In the genomic region with DNA sequence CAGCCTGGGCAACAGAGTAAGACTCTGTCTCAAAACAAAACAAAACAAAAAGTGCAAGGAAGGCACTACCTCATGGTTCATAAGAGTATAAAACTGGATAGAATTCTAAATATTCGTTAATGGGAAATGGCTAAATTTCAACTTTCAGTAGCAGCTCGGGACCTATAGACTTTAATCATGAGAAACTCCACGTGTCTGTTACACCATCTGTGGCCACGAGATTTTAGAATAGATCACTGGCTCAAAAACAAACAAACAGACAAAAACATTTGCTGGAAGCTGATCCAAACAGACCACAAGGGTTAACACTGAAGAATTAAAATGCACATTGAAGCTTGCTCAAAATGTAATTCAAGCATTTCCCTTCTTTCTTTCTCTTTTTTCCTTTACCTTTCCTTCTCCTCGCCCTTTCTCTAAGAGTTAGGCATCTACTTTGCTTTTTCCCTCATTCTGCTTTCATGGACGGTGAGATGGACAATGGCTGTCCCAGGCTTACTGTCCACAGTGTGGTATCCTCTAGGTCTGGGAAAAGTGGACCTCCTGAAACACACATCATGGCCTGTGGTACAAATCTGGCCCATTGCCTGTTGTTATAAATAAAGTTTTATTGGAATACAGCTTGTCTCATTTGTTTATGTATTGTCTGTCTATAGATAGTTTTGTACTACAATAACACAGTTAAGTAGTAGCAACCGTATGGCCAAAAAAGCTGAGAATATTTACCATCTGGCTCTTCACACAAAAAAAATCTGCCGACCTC, we compare ENCODE assay signal across 24 cellular contexts. TPM values are rescaled to one million over a fixed set of nuclear protein-coding genes. Genes with fewer than 3 reads are reported as not detected.
A peak's percentile ranks its signal among the peaks of the same experiment; 100 is the strongest.
DNase-seq lines count a peak whose midpoint lies in the region; ATAC-seq, FAIRE-seq and TF ChIP-seq lines count a peak whose summit lies in the region.
"Had no signal": no experiment of that assay in that cellular context is flagged by ENCODE, and none has a peak within 500 bp of the region (broad histone marks: within the 10 kb centered on the region; RNA-seq: fewer than 3 reads in every experiment).

No MANE protein-coding gene starts in this region.

- H3K36me3 ChIP-seq in CD8-positive, alpha-beta T cell (ENCODE audit: insufficient read depth, low read length), result peaks cover 9% of the 10 kb centered on the region
- H3K36me3 ChIP-seq in GM12878 (ENCODE audit: control insufficient read depth in 2 of 2, insufficient read depth in 2 of 2, low read length in 1 of 2) (peaks cover 21 to 27% of the 10 kb centered on the region in 2 experiments), liver (ENCODE audit: control insufficient read depth in 4 of 4, insufficient read depth in 3 of 4, low read depth in 1 of 4, low read length in 3 of 4) (peaks cover 9 to 14% (median 12%) of the 10 kb centered on the region in 4 donors), vagina (peaks cover 6 to 18% of the 10 kb centered on the region in 2 donors)

- H2AFZ ChIP-seq in GM12878 (ENCODE audit: control insufficient read depth, low read depth, low read length), result no peak overlapping the region

- in situ Hi-C loops in GM12878 (cut with MboI), result no loop called here

- intact Hi-C loops in CD8-positive, alpha-beta T cell (cut with DNase I, micrococcal nuclease), result no loop called here
- intact Hi-C loops in GM12878 (cut with micrococcal nuclease; ENCODE audit: unreplicated experiment), result no loop called here
- intact Hi-C loops in vagina (cut with DNase I), result no loop called here

- FAIRE-seq in GM12878 (lab: Jason Lieb, UNC), result no peak
- FAIRE-seq: D721Med had no signal

- H3K27me3 ChIP-seq in CD8-positive, alpha-beta T cell (ENCODE audit: insufficient read depth, low read length), result no peaks in the 10 kb centered on the region
- no peaks in the 10 kb centered on the region for H3K27me3 ChIP-seq in GM12878 (replicated peaks in 1 of 2; ENCODE audit: control insufficient read depth in 2 of 2, insufficient read depth in 2 of 2, low read length in 1 of 2)
- no peaks in the 10 kb centered on the region for H3K27me3 ChIP-seq in liver (ENCODE audit: control insufficient read depth in 4 of 4, insufficient read depth in 4 of 4, low read length in 3 of 4)
- no peaks in the 10 kb centered on the region for H3K27me3 ChIP-seq in vagina
- H3K27me3 ChIP-seq: esophagus squamous epithelium had no signal

- POLR2A ChIA-PET in CD8-positive, alpha-beta T cell (lab: Charles Lee), result no interaction called here
- POLR2A ChIA-PET in GM12878 (lab: Charles Lee), result no interaction called here

- RAD21 ChIA-PET in GM12878 (lab: Charles Lee; ENCODE audit: unreplicated experiment), result interaction anchor here (0.9 kb wide), 1 partner anchor 51 kb away, joined by 3 read pairs; no protein-coding TSS in a partner anchor

- H3K4me3 ChIP-seq in CD8-positive, alpha-beta T cell (ENCODE audit: low read depth, low read length), result no peak overlapping the region
- H3K4me3 ChIP-seq in GM12878 (no peak overlapping the region), liver (ENCODE audit: low read depth in 1 of 3, low read length in 3 of 3) (no peak overlapping the region), vagina (no peak overlapping the region)
- H3K4me3 ChIP-seq: esophagus squamous epithelium had no signal

- CTCF ChIA-PET in CD8-positive, alpha-beta T cell (lab: Charles Lee), result interaction anchor here (1.2 to 1.3 kb wide), 2 partner anchors 10 to 51 kb away, joined by 4 read pairs; a partner anchor contains a TSS
- CTCF ChIA-PET in GM12878 (lab: Yijun Ruan, JAX), result interaction anchor here (0.7 to 1.5 kb wide), 7 partner anchors 8 to 196 kb away, joined by 3 to 7 read pairs (median 3); a partner anchor contains a TSS

- no peak for TF ChIP-seq RAD21 in GM12878 (IDR thresholded peaks at IDR 0.05; ENCODE audit: insufficient read depth, low read depth, low read length)
- TF ChIP-seq RAD21 in liver (IDR thresholded peaks at IDR 0.05), result no peak

- WGBS in GM12878 (ENCODE audit: insufficient coverage, insufficient replicate concordance, low lambda C conversion rate, missing lambda C conversion rate), result 39% methylated on average over 8 of the region's 8 CpGs
- WGBS in liver, result 54% methylated on average over 8 of the region's 8 CpGs

- no peaks in the 10 kb centered on the region for H3K9me3 Mint-ChIP-seq in CD8-positive, alpha-beta T cell
- H3K9me3 Mint-ChIP-seq: naive thymus-derived CD8-positive, alpha-beta T cell; type B pancreatic cell had no signal

- SMC1A ChIA-PET in GM12878 (lab: Charles Lee; ENCODE audit: uncharacterized antibody, unreplicated experiment), result interaction anchor here (1.6 kb wide), 1 partner anchor 66 kb away, joined by 4 read pairs; no protein-coding TSS in a partner anchor

- TF ChIP-seq EP300 in GM12878 (IDR thresholded peaks at IDR 0.05; ENCODE audit: borderline replicate concordance in 1 of 2, control insufficient read depth in 1 of 2, low read depth in 2 of 2, low read length in 2 of 2), result no peak

- peaks cover 53% of the 10 kb centered on the region for H3K4me1 Mint-ChIP-seq in CD8-positive, alpha-beta T cell (ENCODE audit: low read depth)

- peaks cover 7% of the 10 kb centered on the region for H3K4me1 ChIP-seq in CD8-positive, alpha-beta T cell (ENCODE audit: insufficient read depth, low read length)
- H3K4me1 ChIP-seq in GM12878 (ENCODE audit: control insufficient read depth, insufficient read depth, low read length), result peaks cover 17% of the 10 kb centered on the region
- H3K4me1 ChIP-seq in liver (ENCODE audit: control insufficient read depth in 4 of 4, insufficient read depth in 4 of 4, low read length in 3 of 4), result peaks cover 16 to 58% (median 43%) of the 10 kb centered on the region in 4 donors
- peaks cover 46% of the 10 kb centered on the region for H3K4me1 ChIP-seq in vagina

- H3K27ac Mint-ChIP-seq in CD8-positive, alpha-beta T cell, result peak overlapping the region; percentile 22
- H3K27ac Mint-ChIP-seq: type B pancreatic cell had no signal

- H3K4me2 ChIP-seq in GM12878 (ENCODE audit: control insufficient read depth, insufficient read depth), result no peak overlapping the region

- ATAC-seq in CD8-positive, alpha-beta T cell, result no peak
- ATAC-seq in GM12878, result no peak
- no peak for ATAC-seq in GM18520 (IDR thresholded peaks at IDR 0.05; ENCODE audit: unreplicated experiment)
- ATAC-seq: naive thymus-derived CD8-positive, alpha-beta T cell; Right ventricle myocardium inferior; stimulated activated naive CD8-positive, alpha-beta T cell treated with anti-CD3 and anti-CD28 coated beads, Interleukin-15, Interleukin-2, amounts not matched to agents 100 U/mL and 50 U/mL, for 24 hours had no signal

- H3K9me3 ChIP-seq in CD8-positive, alpha-beta T cell (ENCODE audit: low read length), result no peaks in the 10 kb centered on the region
- H3K9me3 ChIP-seq in GM12878 (replicated peaks; ENCODE audit: control insufficient read depth, insufficient read depth, low read length) (no peaks in the 10 kb centered on the region), liver (ENCODE audit: control insufficient read depth in 4 of 4, low read length in 3 of 4) (no peaks in the 10 kb centered on the region), vagina (no peaks in the 10 kb centered on the region)
- H3K9me3 ChIP-seq: esophagus squamous epithelium had no signal

- H3K27me3 Mint-ChIP-seq in CD8-positive, alpha-beta T cell (ENCODE audit: low read depth), result no peaks in the 10 kb centered on the region
- H3K27me3 Mint-ChIP-seq: naive thymus-derived CD8-positive, alpha-beta T cell; type B pancreatic cell had no signal

- no peak overlapping the region for H3K27ac ChIP-seq in CD8-positive, alpha-beta T cell (ENCODE audit: low read depth, low read length)
- no peak overlapping the region for H3K27ac ChIP-seq in GM12878 (ENCODE audit: control insufficient read depth, insufficient read depth)
- H3K27ac ChIP-seq in liver (ENCODE audit: low read depth in 1 of 2, low read length in 2 of 2), result peak overlapping the region; percentile 45 to 81
- H3K27ac ChIP-seq in vagina, result no peak overlapping the region
- H3K27ac ChIP-seq: 22Rv1, esophagus squamous epithelium had no signal

- TF ChIP-seq POLR2A in GM12878 (IDR thresholded peaks at IDR 0.05; ENCODE audit: low read depth, low read length) (no peak), vagina (IDR thresholded peaks at IDR 0.05) (no peak)

- no peak overlapping the region for H3K4me3 Mint-ChIP-seq in CD8-positive, alpha-beta T cell
- H3K4me3 Mint-ChIP-seq: type B pancreatic cell had no signal

- H3K9ac ChIP-seq in GM12878 (ENCODE audit: control insufficient read depth, insufficient read depth, low read length) (no peak overlapping the region), liver (ENCODE audit: low read depth in 1 of 2, low read length in 2 of 2) (no peak overlapping the region)

- BruUV-seq in GM12878 (replicated peaks; lab: Mats Ljungman, UMichigan), result TSS peak; percentile 14

- peaks cover 43% of the 10 kb centered on the region for H3K36me3 Mint-ChIP-seq in CD8-positive, alpha-beta T cell

- peaks cover 69% of the 10 kb centered on the region for H3K79me2 ChIP-seq in GM12878 (ENCODE audit: control insufficient read depth, insufficient read depth, low read length)

- DNase-seq in NCI-H2171 treated with DMSO at 0.1 percent for 48 hours (lab: John Stamatoyannopoulos, UW), result peak; percentile 12
- no peak for DNase-seq in NCI-H2171 (lab: John Stamatoyannopoulos, UW)
- DNase-seq in CD8-positive, alpha-beta T cell, result no peak
- no peak for DNase-seq in GM12878 (ENCODE audit: low read depth, low spot score)
- DNase-seq in anterior cingulate cortex (lab: John Stamatoyannopoulos, UW), result no peak
- DNase-seq in vagina (ENCODE audit: extremely low spot score in 2 of 2), result no peak
- DNase-seq: activated CD4-positive, alpha-beta T cell treated with anti-CD3 and anti-CD28 coated beads for 1 hour; activated gamma-delta T cell treated with Interleukin-2 at 50 U/mL for 16 hours; amygdala; cerebellar nuclear complex; effector CD8-positive, alpha-beta T cell; esophagus squamous epithelium; naive thymus-derived CD8-positive, alpha-beta T cell; NCI-H1436 treated with DMSO at 0.1 percent for 48 hours; NCI-H526; stimulated activated naive CD8-positive, alpha-beta T cell treated with anti-CD3 and anti-CD28 coated beads, Interleukin-15, Interleukin-2, amounts not matched to agents 100 U/mL and 50 U/mL, for 24 hours had no signal

- peaks cover 12% of the 10 kb centered on the region for H4K20me1 ChIP-seq in GM12878 (ENCODE audit: control insufficient read depth, insufficient read depth)

- TF ChIP-seq CTCF in CD8-positive, alpha-beta T cell (IDR thresholded peaks at IDR 0.05), result no peak
- no peak for TF ChIP-seq CTCF in GM12878 (IDR thresholded peaks at IDR 0.05 in 2 of 3, conservative IDR thresholded peaks at IDR 0.05 in 1 of 3; ENCODE audit: control insufficient read depth in 2 of 3, extremely low read depth in 1 of 3, insufficient read depth in 1 of 3, low read depth in 3 of 3, low read length in 3 of 3)
- TF ChIP-seq CTCF in liver (IDR thresholded peaks at IDR 0.05; ENCODE audit: low read depth, low read length, missing input control), result no peak
- TF ChIP-seq CTCF in vagina (IDR thresholded peaks at IDR 0.05), result no peak

RNA-seq across cellular contexts. Expression of a gene that starts 10.3 kb away (rescaled TPM):
- total RNA-seq in CD8-positive, alpha-beta T cell, result 10 to 100 TPM; 19.9 to 23.5 TPM
- 21.0 TPM in 2 replicates for total RNA-seq in GM12878 (2013; cell fraction: nucleolus; rRNA removed)
- total RNA-seq in GM12878 (2014; rRNA removed) (48.6 and 50.8 TPM in 2 replicates), GM12878 (2014; rRNA removed; fragmentation: Illumina TruSeq; extraction: Trizol) (62.6 and 72.5 TPM in 2 replicates), GM12878 (2021) (152 and 155 TPM in 2 replicates), liver (10 to 100 TPM; 21.2 to 33.7 TPM), vagina (40.5 TPM)
- polyA plus RNA-seq in GM12878 (2011; ENCODE audit: low read depth), result 28.8 TPM
- polyA plus RNA-seq in GM12878 (2011; rRNA removed) (56.8 and 68.2 TPM in 2 replicates), GM12878 (2014; fragmentation: Illumina TruSeq; extraction: Trizol) (84.5 and 112 TPM in 2 replicates), GM12878 (2014; fragmentation: Nextera tagmentation; extraction: Ambion mirVana) (10 to 100 TPM in 1 of 2 experiments, 1 to 10 TPM in 1; 7.4 to 12.9 TPM), GM12878 (2014; rRNA removed) (86.8 and 102 TPM in 2 replicates), GM12878 (2016; fragmentation: Nextera tagmentation; extraction: Ambion mirVana) (100 to 1,000 TPM in 1 of 2 experiments, 10 to 100 TPM in 1; 33.4 to 138 TPM), liver (10 to 100 TPM; 14.4 to 17.0 TPM)
- polyA plus RNA-seq in GM12878 (2011; cell fraction: cytosol; rRNA removed), result 81.7 and 93.7 TPM in 2 replicates
- 45.9 and 67.9 TPM in 2 replicates for polyA plus RNA-seq in GM12878 (2011; cell fraction: nucleus; rRNA removed)
- polyA plus RNA-seq in GM12878 (2012), result 43.1 and 57.4 TPM in 2 replicates
- polyA minus RNA-seq in GM12878 (2011; rRNA and poly(A)+ RNA removed), result 55.2 and 70.5 TPM in 2 replicates
- 29.3 and 37.1 TPM in 2 replicates for polyA minus RNA-seq in GM12878 (2011; cell fraction: cytosol; rRNA and poly(A)+ RNA removed)
- 4.2 and 10.9 TPM in 2 replicates for polyA minus RNA-seq in GM12878 (2011; cell fraction: nucleus; rRNA and poly(A)+ RNA removed)

RNA-seq across cellular contexts. Expression of a gene that starts 51.6 kb away (rescaled TPM):
- 100 to 1,000 TPM in 1 of 2 experiments, 10 to 100 TPM in 1; 97.7 to 101 TPM for total RNA-seq in CD8-positive, alpha-beta T cell
- total RNA-seq in GM12878 (2013; cell fraction: nucleolus; rRNA removed), result 71.2 and 71.4 TPM in 2 replicates
- total RNA-seq in GM12878 (2014; rRNA removed), result 52.6 and 65.7 TPM in 2 replicates
- total RNA-seq in GM12878 (2014; rRNA removed; fragmentation: Illumina TruSeq; extraction: Trizol), result 43.5 and 59.1 TPM in 2 replicates
- total RNA-seq in GM12878 (2021), result 81.9 and 90.7 TPM in 2 replicates
- 20.1 TPM for polyA plus RNA-seq in GM12878 (2011; ENCODE audit: low read depth)
- 36.8 and 37.3 TPM in 2 replicates for polyA plus RNA-seq in GM12878 (2011; rRNA removed)
- 40.7 and 85.2 TPM in 2 replicates for polyA plus RNA-seq in GM12878 (2011; cell fraction: cytosol; rRNA removed)
- 120 and 180 TPM in 2 replicates for polyA plus RNA-seq in GM12878 (2011; cell fraction: nucleus; rRNA removed)
- 43.0 and 49.0 TPM in 2 replicates for polyA plus RNA-seq in GM12878 (2012)
- polyA plus RNA-seq in GM12878 (2014; fragmentation: Illumina TruSeq; extraction: Trizol), result 27.0 and 42.9 TPM in 2 replicates
- polyA plus RNA-seq in GM12878 (2014; fragmentation: Nextera tagmentation; extraction: Ambion mirVana), result 1 to 10 TPM; 6.6 to 10.0 TPM
- polyA plus RNA-seq in GM12878 (2014; rRNA removed), result 76.3 and 94.1 TPM in 2 replicates
- 10 to 100 TPM; 56.1 to 61.9 TPM for polyA plus RNA-seq in GM12878 (2016; fragmentation: Nextera tagmentation; extraction: Ambion mirVana)
- 23.5 and 32.5 TPM in 2 replicates for polyA minus RNA-seq in GM12878 (2011; rRNA and poly(A)+ RNA removed)
- 21.6 and 26.1 TPM in 2 replicates for polyA minus RNA-seq in GM12878 (2011; cell fraction: cytosol; rRNA and poly(A)+ RNA removed)
- 18.5 and 36.6 TPM in 2 replicates for polyA minus RNA-seq in GM12878 (2011; cell fraction: nucleus; rRNA and poly(A)+ RNA removed)
- 10 to 100 TPM; 21.1 to 35.8 TPM for total RNA-seq in liver
- 10 to 100 TPM; 17.7 to 32.2 TPM for polyA plus RNA-seq in liver
- total RNA-seq in vagina, result 76.1 TPM

RNA-seq across cellular contexts. Expression of a gene that starts 57.5 kb away (rescaled TPM):
- not detected for total RNA-seq in CD8-positive, alpha-beta T cell
- total RNA-seq in GM12878 (2013; cell fraction: nucleolus; rRNA removed), result not detected in 2 replicates
- total RNA-seq in GM12878 (2014; rRNA removed) (7.1 and 9.7 TPM in 2 replicates), GM12878 (2014; rRNA removed; fragmentation: Illumina TruSeq; extraction: Trizol) (6.6 and 7.3 TPM in 2 replicates), GM12878 (2021) (10.4 and 11.3 TPM in 2 replicates), liver (not detected), vagina (not detected)
- polyA plus RNA-seq in GM12878 (2011; ENCODE audit: low read depth), result 2.6 TPM
- polyA plus RNA-seq in GM12878 (2011; rRNA removed) (0.35 and 0.53 TPM in 2 replicates), GM12878 (2014; fragmentation: Illumina TruSeq; extraction: Trizol) (9.3 and 11.9 TPM in 2 replicates), GM12878 (2014; fragmentation: Nextera tagmentation; extraction: Ambion mirVana) (1 to 10 TPM; 3.7 to 5.0 TPM), GM12878 (2014; rRNA removed) (12.0 and 13.2 TPM in 2 replicates), GM12878 (2016; fragmentation: Nextera tagmentation; extraction: Ambion mirVana) (1 to 10 TPM; 6.8 to 9.3 TPM), liver (not detected)
- 0.72 and 0.93 TPM in 2 replicates for polyA plus RNA-seq in GM12878 (2011; cell fraction: cytosol; rRNA removed)
- polyA plus RNA-seq in GM12878 (2011; cell fraction: nucleus; rRNA removed), result 0.43 and 0.53 TPM in 2 replicates
- polyA plus RNA-seq in GM12878 (2012), result 3.9 and 4.3 TPM in 2 replicates
- 0.37 and 0.62 TPM in 2 replicates for polyA minus RNA-seq in GM12878 (2011; rRNA and poly(A)+ RNA removed)
- polyA minus RNA-seq in GM12878 (2011; cell fraction: cytosol; rRNA and poly(A)+ RNA removed), result not detected in 2 replicates
- not detected in 2 replicates for polyA minus RNA-seq in GM12878 (2011; cell fraction: nucleus; rRNA and poly(A)+ RNA removed)
- total RNA-seq: esophagus squamous epithelium; M059J; naive thymus-derived CD8-positive, alpha-beta T cell; posterior vena cava; Right ventricle myocardium inferior had no signal

Comparison
In these comparisons a context has a peak if more than half of its experiments do, and no peak if none do; other contexts are left out.
1. H3K27ac ChIP-seq: peak in liver (2 of 2); none in CD8-positive, alpha-beta T cell (single experiment), GM12878 (single experiment) and vagina (single experiment).